Comparison of ENCODE assay signal across 31 cellular contexts in the genomic region with DNA sequence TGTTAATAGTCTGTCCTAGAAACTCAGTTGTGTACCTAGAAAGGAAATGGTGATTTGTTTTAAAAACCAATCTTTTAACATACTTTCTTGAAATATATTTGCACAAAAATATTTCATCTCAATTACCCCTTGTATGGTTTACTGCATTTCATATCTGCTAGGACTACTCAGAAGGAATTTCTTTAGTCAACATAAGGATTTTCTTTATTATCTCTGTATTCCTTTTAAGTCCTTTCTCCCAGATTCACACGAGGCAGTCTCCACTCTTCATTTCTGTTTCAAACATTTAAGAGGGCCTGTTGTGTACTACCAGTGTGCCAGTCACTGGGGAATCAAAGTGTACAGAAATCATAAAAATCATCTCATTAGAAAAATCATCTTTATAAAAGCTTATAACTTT. TPM values are rescaled to one million over a fixed set of nuclear protein-coding genes. Genes with fewer than 3 reads are reported as not detected.
DNase-seq lines count a peak whose midpoint lies in the region; ATAC-seq, FAIRE-seq and TF ChIP-seq lines count a peak whose summit lies in the region.
"Had no signal": no experiment of that assay in that cellular context is flagged by ENCODE, and none has a peak within 500 bp of the region (broad histone marks: within the 10 kb centered on the region; RNA-seq: fewer than 3 reads in every experiment).

No MANE protein-coding gene starts in this region.

- H2AFZ ChIP-seq in IMR-90 (replicated peaks; ENCODE audit: low read length, poor library complexity), result no peak overlapping the region
- H2AFZ ChIP-seq in GM12878 (ENCODE audit: control insufficient read depth, low read depth, low read length), result no peak overlapping the region

- peaks cover 81% of the 10 kb centered on the region for H3K79me2 ChIP-seq in GM12878 (ENCODE audit: control insufficient read depth, insufficient read depth, low read length)

- no peaks in the 10 kb centered on the region for H3K9me3 Mint-ChIP-seq in activated CD4-positive, alpha-beta T cell treated with anti-CD3 and anti-CD28 coated beads for 36 hours (ENCODE audit: low read depth)
- H3K9me3 Mint-ChIP-seq in natural killer cell, result no peaks in the 10 kb centered on the region
- H3K9me3 Mint-ChIP-seq: HFFc6 had no signal

- TF ChIP-seq POLR2A in IMR-90 (IDR thresholded peaks at IDR 0.05; ENCODE audit: low read depth, low read length) (no peak), GM12878 (IDR thresholded peaks at IDR 0.05; ENCODE audit: low read depth, low read length) (no peak)

- TF ChIP-seq RAD21 in IMR-90 (IDR thresholded peaks at IDR 0.05; ENCODE audit: low read length), result no peak
- TF ChIP-seq RAD21 in GM12878 (IDR thresholded peaks at IDR 0.05; ENCODE audit: insufficient read depth, low read depth, low read length), result no peak

- H3K14ac ChIP-seq in IMR-90 (replicated peaks; ENCODE audit: low read depth, low read length), result no peak overlapping the region

- CTCF ChIA-PET in activated CD4-positive, alpha-beta T cell treated with anti-CD3 and anti-CD28 coated beads for 36 hours (lab: Charles Lee), result interaction anchor here (0.6 to 1.4 kb wide), 3 partner anchors 8 to 136 kb away, joined by 3 read pairs; no protein-coding TSS in a partner anchor
- CTCF ChIA-PET in IMR-90 (lab: Yijun Ruan, JAX), result no interaction called here
- CTCF ChIA-PET in GM12878 (lab: Yijun Ruan, JAX), result interaction anchor here (1.4 kb wide), 1 partner anchor 13 kb away, joined by 6 read pairs; no protein-coding TSS in a partner anchor

- H3K36me3 ChIP-seq in IMR-90 (ENCODE audit: control insufficient read depth, insufficient read depth, low read length) (peaks cover 3% of the 10 kb centered on the region; the same call in 1 of the 2 replicates), GM12878 (ENCODE audit: control insufficient read depth in 2 of 2, insufficient read depth in 2 of 2, low read length in 1 of 2) (peaks cover 0 to 18% of the 10 kb centered on the region in 2 experiments; a peak in 3 of 4 replicates)

- H2AK5ac ChIP-seq in IMR-90 (ENCODE audit: low read depth, low read length), result no peak overlapping the region

- RAD21 ChIA-PET in GM12878 (lab: Charles Lee; ENCODE audit: unreplicated experiment), result interaction anchor here (0.7 to 3.7 kb wide), 3 partner anchors 13 to 35 kb away, joined by 3 to 12 read pairs (median 3); no protein-coding TSS in a partner anchor

- no peak overlapping the region for H4K8ac ChIP-seq in IMR-90 (ENCODE audit: low read depth in 2 of 2, low read length in 2 of 2)

- no peak overlapping the region for H4K91ac ChIP-seq in IMR-90 (ENCODE audit: insufficient read depth, low read depth, low read length)

- H3K4me3 ChIP-seq in IMR-90 (ENCODE audit: insufficient read depth, low read depth, low read length), result no peak overlapping the region
- H3K4me3 ChIP-seq in GM12878, result no peak overlapping the region
- H3K4me3 ChIP-seq: BLaER1 treated with 17β-estradiol and CSF1 and Interleukin-3, amounts not matched to agents 10 nM and 100 nM; left ventricle myocardium inferior; psoas muscle had no signal

- no peak overlapping the region for H2BK20ac ChIP-seq in IMR-90 (ENCODE audit: low read depth, low read length)

- intact Hi-C loops in activated CD4-positive, alpha-beta T cell treated with anti-CD3 and anti-CD28 coated beads for 36 hours (cut with DNase I, micrococcal nuclease), result loop anchor here (2.0 to 5.0 kb wide), 2 partner anchors 32 to 57 kb away; no protein-coding TSS in a partner anchor
- intact Hi-C loops in IMR-90 (cut with micrococcal nuclease) (no loop called here), GM12878 (cut with micrococcal nuclease; ENCODE audit: unreplicated experiment) (no loop called here), natural killer cell (cut with micrococcal nuclease) (no loop called here)

- H3K9ac ChIP-seq in IMR-90 (ENCODE audit: low read depth, low read length) (no peak overlapping the region), GM12878 (ENCODE audit: control insufficient read depth, insufficient read depth, low read length) (no peak overlapping the region)
- H3K9ac ChIP-seq: BLaER1 treated with 17β-estradiol and CSF1 and Interleukin-3, amounts not matched to agents 10 nM and 100 nM had no signal

- H3K18ac ChIP-seq in IMR-90 (ENCODE audit: low read depth, low read length), result no peak overlapping the region

- no peak for FAIRE-seq in GM12878 (lab: Jason Lieb, UNC)
- FAIRE-seq: H1, keratinocyte, RCC 7860 had no signal

- no peaks in the 10 kb centered on the region for H3K27me3 ChIP-seq in IMR-90 (ENCODE audit: control insufficient read depth, insufficient read depth, low read length)
- H3K27me3 ChIP-seq in GM12878 (replicated peaks in 1 of 2; ENCODE audit: control insufficient read depth in 2 of 2, insufficient read depth in 2 of 2, low read length in 1 of 2), result no peaks in the 10 kb centered on the region
- H3K27me3 ChIP-seq: BLaER1 treated with 17β-estradiol and CSF1 and Interleukin-3, amounts not matched to agents 10 nM and 100 nM had no signal

- H3K4ac ChIP-seq in IMR-90 (ENCODE audit: low read depth, low read length), result no peak overlapping the region

- peaks cover 62% of the 10 kb centered on the region for H3K36me3 Mint-ChIP-seq in activated CD4-positive, alpha-beta T cell treated with anti-CD3 and anti-CD28 coated beads for 36 hours (ENCODE audit: low read depth)
- peaks cover 12% of the 10 kb centered on the region for H3K36me3 Mint-ChIP-seq in natural killer cell

- no peak for ATAC-seq in activated CD4-positive, alpha-beta T cell treated with anti-CD3 and anti-CD28 coated beads for 36 hours
- ATAC-seq in IMR-90 (ENCODE audit: low read depth) (peak; percentile 56), GM12878 (no peak), natural killer cell (no peak), HG02981 (IDR thresholded peaks at IDR 0.05; ENCODE audit: unreplicated experiment) (no peak)
- ATAC-seq: esophagus mucosa, psoas muscle, sciatic nerve had no signal

- H3K23ac ChIP-seq in IMR-90 (ENCODE audit: low read depth, low read length), result no peak overlapping the region

- SMC1A ChIA-PET in GM12878 (lab: Charles Lee; ENCODE audit: uncharacterized antibody, unreplicated experiment), result interaction anchor here (0.8 to 3.7 kb wide), 6 partner anchors 10 to 50 kb away, joined by 3 to 25 read pairs (median 8); no protein-coding TSS in a partner anchor

- H3K9me1 ChIP-seq in IMR-90 (ENCODE audit: insufficient read depth, low read length), result no peaks in the 10 kb centered on the region

- H3K4me2 ChIP-seq in IMR-90 (ENCODE audit: low read depth, low read length) (peak overlapping the region; percentile 44; the same call in 1 of the 2 replicates), GM12878 (ENCODE audit: control insufficient read depth, insufficient read depth) (no peak overlapping the region)

- TF ChIP-seq CTCF in IMR-90 (conservative IDR thresholded peaks at IDR 0.05; ENCODE audit: low read depth, low read length) (no peak), GM12878 (IDR thresholded peaks at IDR 0.05 in 2 of 3, conservative IDR thresholded peaks at IDR 0.05 in 1 of 3; ENCODE audit: control insufficient read depth in 2 of 3, extremely low read depth in 1 of 3, insufficient read depth in 1 of 3, low read depth in 3 of 3, low read length in 3 of 3) (no peak), natural killer cell (IDR thresholded peaks at IDR 0.05) (no peak)

- H3K4me1 Mint-ChIP-seq in activated CD4-positive, alpha-beta T cell treated with anti-CD3 and anti-CD28 coated beads for 36 hours, result peaks cover 81% of the 10 kb centered on the region
- peaks cover 48 to 72% of the 10 kb centered on the region in 2 donors for H3K4me1 Mint-ChIP-seq in natural killer cell

- H3K79me1 ChIP-seq in IMR-90 (ENCODE audit: low read depth in 1 of 2, low read length in 2 of 2), result peaks cover 4 to 20% of the 10 kb centered on the region in 2 experiments

- POLR2A ChIA-PET in activated CD4-positive, alpha-beta T cell treated with anti-CD3 and anti-CD28 coated beads for 36 hours (lab: Charles Lee), result no interaction called here
- POLR2A ChIA-PET in IMR-90 (lab: Charles Lee; ENCODE audit: unreplicated experiment), result no interaction called here
- POLR2A ChIA-PET in GM12878 (lab: Charles Lee), result interaction anchor here (1.9 to 2.8 kb wide), 2 partner anchors 11 to 14 kb away, joined by 5 to 8 read pairs; no protein-coding TSS in a partner anchor

- dilution Hi-C loops in IMR-90 (cut with HindIII; ENCODE audit: low sequenced_read_pairs, unreplicated experiment), result no loop called here

- WGBS in IMR-90 (ENCODE audit: extremely low coverage in 2 of 2, insufficient read length in 1 of 2), 2 experiments, result no CpG with 5 or more reads among the region's 1 CpG
- 96% methylated on average over 1 of the region's 1 CpG for WGBS in GM12878 (ENCODE audit: insufficient coverage, insufficient replicate concordance, low lambda C conversion rate, missing lambda C conversion rate)

- no peak overlapping the region for H4K5ac ChIP-seq in IMR-90 (ENCODE audit: low read depth, low read length)

- H3K9me3 ChIP-seq in IMR-90 (ENCODE audit: control insufficient read depth, insufficient read depth, low read length) (no peaks in the 10 kb centered on the region), GM12878 (replicated peaks; ENCODE audit: control insufficient read depth, insufficient read depth, low read length) (no peaks in the 10 kb centered on the region)
- H3K9me3 ChIP-seq: left ventricle myocardium inferior, psoas muscle had no signal

- in situ Hi-C loops in IMR-90 (cut with MboI; ENCODE audit: low sequenced_read_pairs), result no loop called here
- in situ Hi-C loops in GM12878 (cut with MboI), result no loop called here

- BruUV-seq in IMR-90 (replicated peaks; lab: Mats Ljungman, UMichigan), result no TSS peak
- TSS peak; percentile 1 for BruUV-seq in GM12878 (replicated peaks; lab: Mats Ljungman, UMichigan)

- peak overlapping the region; percentile 62 for H3K27ac Mint-ChIP-seq in activated CD4-positive, alpha-beta T cell treated with anti-CD3 and anti-CD28 coated beads for 36 hours
- H3K27ac Mint-ChIP-seq in natural killer cell, result peak overlapping the region in 1 of 2 donors; percentile 85

- DNase-seq in activated CD4-positive, alpha-beta T cell treated with anti-CD3 and anti-CD28 coated beads for 36 hours, result no peak
- no peak for DNase-seq in activated CD4-positive, alpha-beta T cell treated with anti-CD3 and anti-CD28 coated beads, Interleukin-2, amount 50 U/mL, for 48 hours
- DNase-seq in IMR-90 (no peak), GM12878 (ENCODE audit: low read depth, low spot score) (no peak), natural killer cell (no peak), COR-L47 (lab: John Stamatoyannopoulos, UW) (no peak)
- DNase-seq in activated CD4-positive, alpha-beta T cell treated with anti-CD3 and anti-CD28 coated beads for 48 hours, result no peak
- DNase-seq: activated CD4-positive, alpha-beta T cell treated with anti-CD3 and anti-CD28 coated beads for 4 hours; caudate nucleus; foreskin fibroblast; HFFc6; left ventricle myocardium inferior; mesenchymal stem cell; NCI-H1048; NCI-H1694; NCI-H446; NCI-H774; psoas muscle; SHP77 treated with DMSO at 0.1 percent for 48 hours; stimulated activated CD4-positive, alpha-beta T cell treated with anti-CD3 and anti-CD28 coated beads, Interleukin-4, amount 100 ng/mL, for 24 hours; substantia nigra; T-helper 9 cell; trophoblast cell had no signal

- H4K20me1 ChIP-seq in IMR-90 (ENCODE audit: insufficient read depth, low read length) (no peaks in the 10 kb centered on the region; the same call in 1 of the 2 replicates), GM12878 (ENCODE audit: control insufficient read depth, insufficient read depth) (0 out of 2 replicates have a peak, but pooled peaks cover 3% of the 10 kb centered on the region)

- H2AK9ac ChIP-seq in IMR-90 (replicated peaks; ENCODE audit: low read depth, low read length, poor library complexity), result no peak overlapping the region

- no peak for TF ChIP-seq EP300 in GM12878 (IDR thresholded peaks at IDR 0.05; ENCODE audit: borderline replicate concordance in 1 of 2, control insufficient read depth in 1 of 2, low read depth in 2 of 2, low read length in 2 of 2)

- no peak overlapping the region for H2BK15ac ChIP-seq in IMR-90 (ENCODE audit: low read depth, low read length)

- no peak overlapping the region for H3K4me3 Mint-ChIP-seq in activated CD4-positive, alpha-beta T cell treated with anti-CD3 and anti-CD28 coated beads for 36 hours
- H3K4me3 Mint-ChIP-seq in natural killer cell, result peak overlapping the region; percentile 6
- H3K4me3 Mint-ChIP-seq: HFFc6 had no signal

- no peaks in the 10 kb centered on the region for H3K27me3 Mint-ChIP-seq in activated CD4-positive, alpha-beta T cell treated with anti-CD3 and anti-CD28 coated beads for 36 hours
- no peaks in the 10 kb centered on the region for H3K27me3 Mint-ChIP-seq in natural killer cell (ENCODE audit: low read depth in 2 of 2)

- H3K56ac ChIP-seq in IMR-90 (ENCODE audit: extremely low read depth, insufficient read depth, low read length), result no peak overlapping the region

- no peak overlapping the region for H2BK5ac ChIP-seq in IMR-90 (ENCODE audit: low read depth, low read length, poor library complexity, severe bottlenecking)

- no peak overlapping the region for H2BK120ac ChIP-seq in IMR-90 (ENCODE audit: low read depth, low read length)

- H3K27ac ChIP-seq in IMR-90 (ENCODE audit: insufficient read depth, low read length) (no peak overlapping the region), GM12878 (ENCODE audit: control insufficient read depth, insufficient read depth) (no peak overlapping the region)
- H3K27ac ChIP-seq: 22Rv1; BLaER1 treated with 17β-estradiol and CSF1 and Interleukin-3, amounts not matched to agents 10 nM and 100 nM; left ventricle myocardium inferior; psoas muscle had no signal

- H3K4me1 ChIP-seq in IMR-90 (ENCODE audit: control insufficient read depth, insufficient read depth, low read length), result peaks cover 4% of the 10 kb centered on the region; the same call in 1 of the 2 replicates
- peaks cover 29% of the 10 kb centered on the region for H3K4me1 ChIP-seq in GM12878 (ENCODE audit: control insufficient read depth, insufficient read depth, low read length)

RNA-seq across cellular contexts. Expression of a gene that starts 28.8 kb away (rescaled TPM):
- 100 to 1,000 TPM; 167 to 174 TPM for total RNA-seq in activated CD4-positive, alpha-beta T cell treated with anti-CD3 and anti-CD28 coated beads for 36 hours
- 23.6 and 24.6 TPM in 2 replicates for total RNA-seq in IMR-90 (2012; rRNA removed)
- 16.3 and 19.8 TPM in 2 replicates for polyA plus RNA-seq in IMR-90 (2012; rRNA removed)
- polyA plus RNA-seq in IMR-90 (2012; cell fraction: cytosol; rRNA removed), result 11.9 and 13.2 TPM in 2 replicates
- polyA plus RNA-seq in IMR-90 (2012; cell fraction: nucleus; rRNA removed; ENCODE audit: low replicate concordance), result 18.9 and 34.9 TPM in 2 replicates
- total RNA-seq in GM12878 (2013; cell fraction: nucleolus; rRNA removed), result 92.3 and 97.9 TPM in 2 replicates
- 51.0 and 53.0 TPM in 2 replicates for total RNA-seq in GM12878 (2014; rRNA removed)
- total RNA-seq in GM12878 (2014; rRNA removed; fragmentation: Illumina TruSeq; extraction: Trizol), result 67.4 and 68.6 TPM in 2 replicates
- total RNA-seq in GM12878 (2021), result 106 and 110 TPM in 2 replicates
- polyA plus RNA-seq in GM12878 (2011; ENCODE audit: low read depth), result 43.4 TPM
- 67.0 and 69.7 TPM in 2 replicates for polyA plus RNA-seq in GM12878 (2011; rRNA removed)
- 66.5 and 76.6 TPM in 2 replicates for polyA plus RNA-seq in GM12878 (2011; cell fraction: cytosol; rRNA removed)
- polyA plus RNA-seq in GM12878 (2011; cell fraction: nucleus; rRNA removed), result 68.3 and 72.4 TPM in 2 replicates
- polyA plus RNA-seq in GM12878 (2012), result 46.4 and 59.8 TPM in 2 replicates
- polyA plus RNA-seq in GM12878 (2014; fragmentation: Illumina TruSeq; extraction: Trizol), result 82.1 and 85.3 TPM in 2 replicates
- 10 to 100 TPM; 20.8 to 32.7 TPM for polyA plus RNA-seq in GM12878 (2014; fragmentation: Nextera tagmentation; extraction: Ambion mirVana)
- 61.6 and 62.3 TPM in 2 replicates for polyA plus RNA-seq in GM12878 (2014; rRNA removed)
- polyA plus RNA-seq in GM12878 (2016; fragmentation: Nextera tagmentation; extraction: Ambion mirVana), result 1 to 10 TPM; 8.7 to 9.0 TPM
- polyA minus RNA-seq in GM12878 (2011; rRNA and poly(A)+ RNA removed), result 104 and 111 TPM in 2 replicates
- polyA minus RNA-seq in GM12878 (2011; cell fraction: cytosol; rRNA and poly(A)+ RNA removed), result 35.4 and 41.8 TPM in 2 replicates
- 42.3 and 64.8 TPM in 2 replicates for polyA minus RNA-seq in GM12878 (2011; cell fraction: nucleus; rRNA and poly(A)+ RNA removed)
- total RNA-seq in natural killer cell, result 100 to 1,000 TPM; 144 to 235 (median 163) TPM

Comparison
In these comparisons a context has a peak if more than half of its experiments do, and no peak if none do; other contexts are left out.
1. intact Hi-C loops: an anchor here in activated CD4-positive, alpha-beta T cell treated with anti-CD3 and anti-CD28 coated beads for 36 hours (2.0 to 5.0 kb wide); none called in IMR-90, GM12878 and natural killer cell.